8 cellular contexts compared by ENCODE assay signal in the genomic region with DNA sequence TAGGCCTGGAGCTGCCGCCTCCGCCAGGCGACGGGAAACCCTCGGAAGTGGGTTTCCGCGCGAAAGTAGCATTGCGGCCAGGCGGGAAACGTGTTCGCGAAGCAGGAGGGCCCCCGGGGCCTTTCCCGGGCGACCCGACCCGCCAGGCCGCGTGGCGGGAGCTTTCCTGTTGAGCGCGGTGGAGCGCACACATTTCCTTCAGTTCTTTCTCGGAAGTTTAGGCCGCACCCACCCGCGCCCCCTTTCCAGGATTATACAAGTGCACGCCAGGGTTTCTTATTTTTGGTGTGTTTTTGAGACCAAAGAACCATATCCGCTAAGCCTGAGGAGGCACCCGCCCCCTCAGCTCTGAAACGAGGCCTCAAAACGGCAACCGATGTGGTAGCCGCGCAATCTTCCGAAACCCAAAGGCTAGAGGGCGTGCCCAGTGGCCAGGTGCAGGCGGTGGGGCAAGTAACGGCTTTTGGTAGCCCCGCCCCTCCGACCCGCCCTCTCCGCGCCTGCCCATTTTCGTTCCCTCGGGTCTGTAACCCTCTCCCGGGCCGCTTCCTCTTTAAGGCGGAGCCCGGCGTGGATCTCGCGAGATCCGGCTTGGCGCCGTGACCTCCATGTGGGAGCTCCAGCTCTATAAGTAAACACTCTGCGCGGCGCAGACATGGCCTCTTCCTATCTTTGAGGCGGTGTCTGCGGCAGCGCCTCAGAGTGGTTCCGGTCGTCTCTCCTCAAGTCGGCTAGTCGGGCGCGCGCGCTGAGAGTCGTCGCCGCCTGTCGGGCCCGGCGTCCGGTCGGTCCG. TPM values are rescaled to one million over a fixed set of nuclear protein-coding genes. Genes with fewer than 3 reads are reported as not detected.
DNase-seq lines count a peak whose midpoint lies in the region; ATAC-seq and TF ChIP-seq lines count a peak whose summit lies in the region.

UHRF2 (plus strand) TSS at position 628 of the 793 bp plus-strand sequence. CDS start 292 bp downstream, outside the sequence.

- POLR2A ChIA-PET in naive thymus-derived CD8-positive, alpha-beta T cell (lab: Charles Lee), result interaction anchor here (0.6 to 4.4 kb wide), 30 partner anchors 10 to 1383 kb away, joined by 3 to 88 read pairs (median 4); partner anchors contain the start of genes ERMP1, KDM4C and RANBP6

- no peaks in the 10 kb centered on the region for H3K27me3 Mint-ChIP-seq in naive thymus-derived CD8-positive, alpha-beta T cell

- H3K36me3 ChIP-seq in DND-41 (ENCODE audit: insufficient read depth, low read length), result peaks cover 9% of the 10 kb centered on the region
- H3K36me3 ChIP-seq in GM23248 (ENCODE audit: low read depth), result no peaks in the 10 kb centered on the region
- H3K36me3 ChIP-seq in fibroblast of lung (ENCODE audit: control insufficient read depth, insufficient read depth, low read length), result peaks cover 2% of the 10 kb centered on the region

- H3K9ac ChIP-seq in DND-41 (ENCODE audit: low read depth, low read length) (peak within 1 kb of the TSS; percentile 94), GM23248 (peak within 1 kb of the TSS; percentile 93), fibroblast of lung (ENCODE audit: insufficient read depth, low read length) (peak within 1 kb of the TSS; percentile 70)

- H3K27ac ChIP-seq in DND-41 (ENCODE audit: low read length), result peak within 1 kb of the TSS; percentile 87
- peak within 1 kb of the TSS; percentile 75 for H3K27ac ChIP-seq in GM23248
- H3K27ac ChIP-seq in fibroblast of lung (ENCODE audit: insufficient read depth, low read length), result peak within 1 kb of the TSS; percentile 83

- H3K4me3 Mint-ChIP-seq in naive thymus-derived CD8-positive, alpha-beta T cell, result peak within 1 kb of the TSS; percentile 84 to 95 (median 90)

- in situ Hi-C loops in GM23248 (cut with MboI), result no loop called here

- H3F3A ChIP-seq in GM23248 (ENCODE audit: insufficient read depth), result peaks cover 20% of the 10 kb centered on the region; the same call in 1 of the 2 replicates

- ATAC-seq in DND-41 (ENCODE audit: insufficient read depth, low read depth), result peak; percentile 88
- ATAC-seq in naive thymus-derived CD8-positive, alpha-beta T cell, result peak; percentile 86 to 91

- no peaks in the 10 kb centered on the region for H3K9me2 ChIP-seq in GM23248 (ENCODE audit: insufficient read depth)

- peaks cover 47% of the 10 kb centered on the region for H3K79me2 ChIP-seq in DND-41 (ENCODE audit: insufficient read depth, low read length)
- H3K79me2 ChIP-seq in GM23248 (ENCODE audit: insufficient read depth), result peaks cover 51% of the 10 kb centered on the region
- H3K79me2 ChIP-seq in fibroblast of lung (ENCODE audit: control insufficient read depth, insufficient read depth, low read length), result peaks cover 46% of the 10 kb centered on the region

- WGBS in GM23248 (ENCODE audit: low coverage in 1 of 2, low lambda C conversion rate in 2 of 2, missing lambda C conversion rate in 2 of 2), 2 experiments, result 1% methylated on average over 54 to 80 of the region's 80 CpGs

- H3K9me3 ChIP-seq in DND-41 (ENCODE audit: insufficient read depth, low read length, severe bottlenecking) (peaks cover 4% of the 10 kb centered on the region), GM23248 (ENCODE audit: low read depth) (no peaks in the 10 kb centered on the region), fibroblast of lung (ENCODE audit: control insufficient read depth, insufficient read depth, low read depth, low read length) (no peaks in the 10 kb centered on the region)

- H3K4me2 ChIP-seq in DND-41 (ENCODE audit: insufficient read depth, low read length) (peak within 1 kb of the TSS; percentile 66), GM23248 (ENCODE audit: unreplicated experiment) (peak within 1 kb of the TSS; percentile 98), fibroblast of lung (ENCODE audit: extremely low read depth, insufficient read depth, low read length) (peak within 1 kb of the TSS; percentile 79)

- peaks cover 0 to 2% (median 0%) of the 10 kb centered on the region in 9 donors for H3K9me3 Mint-ChIP-seq in naive thymus-derived CD8-positive, alpha-beta T cell

- peaks cover 3 to 12% (median 11%) of the 10 kb centered on the region in 3 donors for H3K36me3 Mint-ChIP-seq in naive thymus-derived CD8-positive, alpha-beta T cell

- peaks cover 34% of the 10 kb centered on the region for H4K20me1 ChIP-seq in DND-41 (ENCODE audit: insufficient read depth, low read length)
- peaks cover 14% of the 10 kb centered on the region for H4K20me1 ChIP-seq in GM23248 (ENCODE audit: insufficient read depth)
- no peaks in the 10 kb centered on the region for H4K20me1 ChIP-seq in fibroblast of lung (ENCODE audit: control insufficient read depth, extremely low read depth, insufficient read depth, low read length)

- H3K27me3 ChIP-seq in DND-41 (ENCODE audit: insufficient read depth, low read length, poor library complexity) (no peaks in the 10 kb centered on the region), GM23248 (replicated peaks; ENCODE audit: insufficient read depth) (no peaks in the 10 kb centered on the region), fibroblast of lung (ENCODE audit: control insufficient read depth, insufficient read depth, low read length) (no peaks in the 10 kb centered on the region)

- H3K4me1 ChIP-seq in DND-41 (ENCODE audit: insufficient read depth, low read length) (peaks cover 36% of the 10 kb centered on the region), GM23248 (ENCODE audit: insufficient read depth) (peaks cover 20% of the 10 kb centered on the region), fibroblast of lung (ENCODE audit: control insufficient read depth, extremely low read depth, insufficient read depth, low read length) (peaks cover 7% of the 10 kb centered on the region)

- TF ChIP-seq CTCF in DND-41 (IDR thresholded peaks at IDR 0.05; ENCODE audit: borderline replicate concordance, extremely low read depth, low read length, poor library complexity, severe bottlenecking) (no peak), fibroblast of lung (conservative IDR thresholded peaks at IDR 0.05 in 1 of 2, IDR thresholded peaks at IDR 0.05 in 1 of 2; ENCODE audit: low read depth in 1 of 2, low read length in 2 of 2) (no peak)

- peaks cover 21 to 54% (median 35%) of the 10 kb centered on the region in 4 donors for H3K4me1 Mint-ChIP-seq in naive thymus-derived CD8-positive, alpha-beta T cell

- H2AFZ ChIP-seq in DND-41 (ENCODE audit: low read depth, low read length), result peak within 1 kb of the TSS; percentile 63
- peak within 1 kb of the TSS; percentile 97 for H2AFZ ChIP-seq in GM23248
- H2AFZ ChIP-seq in fibroblast of lung (ENCODE audit: low read length), result peak within 1 kb of the TSS; percentile 79

- H3K4me3 ChIP-seq in DND-41 (ENCODE audit: low read depth in 1 of 2, low read length in 2 of 2), result peak within 1 kb of the TSS; percentile 69 to 72
- H3K4me3 ChIP-seq in GM23248, result peak within 1 kb of the TSS; percentile 86
- H3K4me3 ChIP-seq in fibroblast of lung (replicated peaks in 1 of 4; ENCODE audit: control extremely low read depth in 1 of 4, insufficient read depth in 1 of 4, low read depth in 3 of 4, low read length in 4 of 4), result peak within 1 kb of the TSS; percentile 69 to 91 (median 84)

- DNase-seq in DND-41 (peak; percentile 99), GM23248 (peak; percentile 99), Kasumi-1 (lab: John Stamatoyannopoulos, UW) (peak; percentile 86 to 87), RPMI7951 (ENCODE audit: low read depth) (peak; percentile 95), fibroblast of lung (ENCODE audit: low read depth in 2 of 2) (peak; percentile 96 to 98)
- DNase-seq in activated T-helper 1 cell treated with anti-CD3 and anti-CD28 coated beads, Interleukin-2, amount 50 U/mL, for 16 hours (ENCODE audit: low read depth in 1 of 2, low spot score in 1 of 2), result peak; percentile 97 to 98
- peak; percentile 92 to 100 (median 98) for DNase-seq in naive thymus-derived CD8-positive, alpha-beta T cell
- DNase-seq in stimulated activated naive CD4-positive, alpha-beta T cell (lab: John Stamatoyannopoulos, UW), result peak; percentile 95 to 99 (median 98)

- peak within 1 kb of the TSS; percentile 80 to 97 (median 96) for H3K27ac Mint-ChIP-seq in naive thymus-derived CD8-positive, alpha-beta T cell

RNA-seq across cellular contexts. Expression of gene UHRF2, which starts in this region (rescaled TPM):
- 53.1 and 61.1 TPM in 2 replicates for total RNA-seq in GM23248 (2014; rRNA removed; shearing (Covaris generic))
- polyA plus RNA-seq in GM23248 (2016; fragmentation: Nextera tagmentation; extraction: Ambion mirVana) (21.2 and 25.8 TPM in 2 replicates), fibroblast of lung (28.8 and 31.5 TPM in 2 replicates)
- total RNA-seq in RPMI7951 (2014; rRNA removed; shearing (Covaris generic)), result 36.2 and 39.9 TPM in 2 replicates
- total RNA-seq in fibroblast of lung, result 56.2 and 81.7 TPM in 2 replicates
- 14.6 and 20.4 TPM in 2 replicates for polyA plus RNA-seq in fibroblast of lung (2012)
- polyA minus RNA-seq in fibroblast of lung (ENCODE audit: low replicate concordance), result 10.0 and 18.3 TPM in 2 replicates
- 100 to 1,000 TPM; 120 to 125 TPM for total RNA-seq in naive thymus-derived CD8-positive, alpha-beta T cell
- 10 to 100 TPM in 2 of 3 donors, 1 to 10 TPM in 1; 9.4 to 13.1 (median 10.6) TPM for polyA plus RNA-seq in naive thymus-derived CD8-positive, alpha-beta T cell

Comparison
In these comparisons a context has a peak if more than half of its experiments do, and no peak if none do; other contexts are left out.
1. Peak in every context shown above with its lines: DNase-seq, ATAC-seq, H3K4me3 ChIP-seq and H3K27ac ChIP-seq.